8 cellular contexts compared by ENCODE assay signal in genomic region chr10:62594093-62594520, GRCh38.
DNase-seq lines count a peak whose midpoint lies in the region; ATAC-seq and TF ChIP-seq lines count a peak whose summit lies in the region.

No MANE protein-coding gene starts in this region.

- peak; percentile 70 for ATAC-seq in GM21526 (IDR thresholded peaks at IDR 0.05; ENCODE audit: low FRiP score, unreplicated experiment)
- peak; percentile 97 for ATAC-seq in WTC11

- no peak overlapping the region for H3K27ac Mint-ChIP-seq in WTC11

- TF ChIP-seq CTCF in WTC11 (IDR thresholded peaks at IDR 0.05) = peak; percentile 64

- H3K4me1 Mint-ChIP-seq in WTC11 = peaks cover 2% of the 10 kb centered on the region; the same call in 1 of the 2 replicates

- DNase-seq in EL (peak; percentile 65), LHCN-M2 (ENCODE audit: low read depth) (peak; percentile 59), WTC11 (ENCODE audit: low spot score) (peak; percentile 69), kidney tubule cell (ENCODE audit: low spot score) (peak; percentile 68), NCI-H524 treated with DMSO at 0.1 percent for 48 hours (lab: John Stamatoyannopoulos, UW) (no peak)
- DNase-seq in central memory CD4-positive, alpha-beta T cell = peak; percentile 24
- DNase-seq in stimulated activated CD4-positive, alpha-beta T cell treated with anti-CD3 and anti-CD28 coated beads, Interleukin-4, amount 100 ng/mL, for 4 hours = peak; percentile 42 to 48

- H3K4me3 Mint-ChIP-seq in WTC11 = no peak overlapping the region

- CTCF ChIA-PET in WTC11 (lab: Charles Lee) = interaction anchor here (0.6 to 2.3 kb wide), 6 partner anchors 40 to 1605 kb away, joined by 3 to 32 read pairs (median 3); no protein-coding TSS in a partner anchor

- H3K36me3 Mint-ChIP-seq in WTC11 = no peaks in the 10 kb centered on the region

- H3K27me3 Mint-ChIP-seq in WTC11 (ENCODE audit: low read depth) = no peaks in the 10 kb centered on the region

- H3K9me3 Mint-ChIP-seq in WTC11 = no peaks in the 10 kb centered on the region

- POLR2A ChIA-PET in WTC11 (lab: Charles Lee) = no interaction called here

TF ChIP-seq in WTC11, 78 proteins besides CTCF, POLR2A, EP300 and RAD21:
- TF ChIP-seq GTF2I (CRISPR knock-in tag; conservative IDR thresholded peaks at IDR 0.05) = no peak
- no peak for TF ChIP-seq CDX4 (CRISPR knock-in tag; IDR thresholded peaks at IDR 0.05; ENCODE audit: borderline replicate concordance)
- no peak for TF ChIP-seq ZBTB43 (CRISPR knock-in tag; IDR thresholded peaks at IDR 0.05)
- no peak for TF ChIP-seq AR (CRISPR knock-in tag; IDR thresholded peaks at IDR 0.05)
- no peak for TF ChIP-seq FOXJ3 (CRISPR knock-in tag; IDR thresholded peaks at IDR 0.05; ENCODE audit: borderline replicate concordance)
- TF ChIP-seq TEAD4 (CRISPR knock-in tag; IDR thresholded peaks at IDR 0.05) = no peak
- no peak for TF ChIP-seq ZNF281 (CRISPR knock-in tag; IDR thresholded peaks at IDR 0.05)
- TF ChIP-seq CREM (CRISPR knock-in tag; IDR thresholded peaks at IDR 0.05) = no peak
- TF ChIP-seq ATF2 (CRISPR knock-in tag; IDR thresholded peaks at IDR 0.05; ENCODE audit: borderline replicate concordance, low read depth) = no peak
TF ChIP-seq in WTC11: peak in this region for 0.
